ENCODE assay signal across 34 cellular contexts in the genomic region with DNA sequence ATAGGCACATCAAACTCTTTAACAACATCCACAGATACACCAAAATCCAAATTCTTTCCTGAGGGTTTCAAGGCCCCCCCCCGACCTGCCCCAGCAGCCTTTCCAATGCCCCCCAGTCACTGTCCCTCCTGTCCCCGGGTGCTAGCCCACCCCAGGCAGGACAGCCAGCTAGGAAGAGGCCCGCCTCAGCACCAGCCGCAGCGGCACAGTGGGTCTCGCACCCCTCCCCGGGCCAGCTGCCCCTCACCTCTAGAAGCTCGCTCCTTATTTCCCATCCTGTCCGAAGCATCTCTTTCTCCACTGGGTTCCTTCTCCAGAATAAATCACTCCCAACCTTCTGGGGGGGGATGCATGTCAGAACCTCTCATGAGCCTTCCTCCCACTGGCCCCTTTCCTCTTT.
"Had no signal": no experiment of that assay in that cellular context is flagged by ENCODE, and none has a peak within 500 bp of the region (broad histone marks: within the 10 kb centered on the region; RNA-seq: fewer than 3 reads in every experiment).

No MANE protein-coding gene starts in this region.

- H3K4me3 ChIP-seq: ascending aorta, cardiac muscle cell had no signal

- H3K36me3 Mint-ChIP-seq: activated CD4-positive, alpha-beta memory T cell treated with anti-CD3 and anti-CD28 coated beads for 36 hours; activated CD8-positive, alpha-beta memory T cell treated with anti-CD3 and anti-CD28 coated beads, Interleukin-2, amount 10 ng/mL, durations not matched to agents 7 days and 5 days; activated naive CD4-positive, alpha-beta T cell treated with anti-CD3 and anti-CD28 coated beads, Interleukin-2, amount 10 ng/mL, durations not matched to agents 7 days and 5 days; activated naive CD4-positive, alpha-beta T cell treated with anti-CD3 and anti-CD28 coated beads, Interleukin-2, amount 50 U/mL, for 24 hours; activated naive CD8-positive, alpha-beta T cell; activated naive CD8-positive, alpha-beta T cell treated with anti-CD3 and anti-CD28 coated beads, Interleukin-2, amount 10 ng/mL, durations not matched to agents 7 days and 5 days; brain had no signal

- H3K4me1 ChIP-seq: ascending aorta had no signal

- DNase-seq: activated B cell treated with CpG ODN at 0.5 μM for 24 hours; activated CD4-positive, alpha-beta memory T cell treated with anti-CD3 and anti-CD28 coated beads for 36 hours; activated CD4-positive, alpha-beta T cell treated with anti-CD3 and anti-CD28 coated beads for 4 hours; activated CD4-positive, alpha-beta T cell treated with anti-CD3 and anti-CD28 coated beads, Interleukin-2, amount 50 U/mL, for 1 hour; activated CD4-positive, alpha-beta T cell treated with anti-CD3 and anti-CD28 coated beads, Interleukin-2, amount 50 U/mL, for 4 hours; activated CD4-positive, CD25-positive, alpha-beta regulatory T cell treated with anti-CD3 and anti-CD28 coated beads, Interleukin-2, amount 50 U/mL, for 72 hours; activated CD8-positive, alpha-beta memory T cell treated with anti-CD3 and anti-CD28 coated beads for 24 hours; activated CD8-positive, alpha-beta memory T cell treated with anti-CD3 and anti-CD28 coated beads, Interleukin-2, amount 10 ng/mL, durations not matched to agents 7 days and 5 days; activated CD8-positive, alpha-beta memory T cell treated with anti-CD3 and anti-CD28 coated beads, Interleukin-2, amount 50 U/mL, for 48 hours; activated CD8-positive, alpha-beta T cell treated with anti-CD3 and anti-CD28 coated beads, Interleukin-2, amount 10 ng/mL, durations not matched to agents 7 days and 5 days; activated effector memory CD4-positive, alpha-beta T cell treated with Interleukin-2 at 50 U/mL for 16 hours; activated gamma-delta T cell; activated naive CD4-positive, alpha-beta T cell treated with anti-CD3 and anti-CD28 coated beads, Interleukin-2, amount 10 ng/mL, durations not matched to agents 7 days and 5 days; activated naive CD4-positive, alpha-beta T cell treated with Interleukin-2 at 50 U/mL for 16 hours; activated naive CD8-positive, alpha-beta T cell treated with anti-CD3 and anti-CD28 coated beads, Interleukin-2, amount 10 ng/mL, durations not matched to agents 7 days and 5 days; activated naive CD8-positive, alpha-beta T cell treated with anti-CD3 and anti-CD28 coated beads, Interleukin-2, amount 50 U/mL, for 24 hours; activated T-cell treated with anti-CD3 and anti-CD28 coated beads, Interleukin-2, amount 50 U/mL, for 24 hours; activated T-cell treated with anti-CD3 and anti-CD28 coated beads, Interleukin-2, amount 50 U/mL, for 48 hours; amygdala; anterior cingulate cortex; caudate nucleus; cerebellar nuclear complex; T-helper 2 cell; T-helper 9 cell had no signal

- H3K27ac ChIP-seq: ascending aorta, cardiac muscle cell, VCaP had no signal

- ATAC-seq: activated CD8-positive, alpha-beta memory T cell treated with anti-CD3 and anti-CD28 coated beads, Interleukin-2, amount 10 ng/mL, durations not matched to agents 7 days and 5 days; activated CD8-positive, alpha-beta T cell treated with anti-CD3 and anti-CD28 coated beads, Interleukin-2, amount 10 ng/mL, durations not matched to agents 7 days and 5 days; activated naive CD8-positive, alpha-beta T cell treated with anti-CD3 and anti-CD28 coated beads, Interleukin-2, amount 50 U/mL, for 24 hours had no signal

- H3K27ac Mint-ChIP-seq: activated CD4-positive, alpha-beta memory T cell treated with anti-CD3 and anti-CD28 coated beads for 36 hours; activated CD4-positive, alpha-beta T cell treated with anti-CD3 and anti-CD28 coated beads, Interleukin-2, amount 10 ng/mL, durations not matched to agents 24 days and 14 days; activated CD8-positive, alpha-beta memory T cell treated with anti-CD3 and anti-CD28 coated beads, Interleukin-2, amount 10 ng/mL, durations not matched to agents 7 days and 5 days; activated CD8-positive, alpha-beta T cell treated with anti-CD3 and anti-CD28 coated beads, Interleukin-2, amount 10 ng/mL, durations not matched to agents 7 days and 5 days; activated naive CD4-positive, alpha-beta T cell treated with anti-CD3 and anti-CD28 coated beads, Interleukin-2, amount 10 ng/mL, durations not matched to agents 7 days and 5 days; activated naive CD4-positive, alpha-beta T cell treated with anti-CD3 and anti-CD28 coated beads, Interleukin-2, amount 50 U/mL, for 24 hours; activated naive CD8-positive, alpha-beta T cell; activated naive CD8-positive, alpha-beta T cell treated with anti-CD3 and anti-CD28 coated beads, Interleukin-2, amount 10 ng/mL, durations not matched to agents 7 days and 5 days; activated naive CD8-positive, alpha-beta T cell treated with anti-CD3 and anti-CD28 coated beads, Interleukin-2, amount 50 U/mL, for 24 hours; activated T-cell treated with anti-CD3 and anti-CD28 coated beads, Interleukin-2, amount 50 U/mL, for 24 hours; activated T-helper 2 cell treated with anti-CD3 and anti-CD28 coated beads, Interferon-gamma antibody, Interleukin-2, Interleukin-4, amounts not matched to agents 10 μg/mL and 5 μg/mL and 100 μg/mL, durations not matched to agents 14 hours and 24 hours and 36 hours; brain; T-helper 2 cell treated with Interferon-gamma antibody and Interleukin-4, amounts not matched to agents 5 μg/mL and 100 μg/mL, for 36 hours had no signal

- H3K9me3 ChIP-seq: ascending aorta had no signal

- H3K4me3 Mint-ChIP-seq: activated B cell treated with CpG ODN at 0.5 μM for 24 hours; activated CD4-positive, alpha-beta memory T cell treated with anti-CD3 and anti-CD28 coated beads for 36 hours; activated CD4-positive, alpha-beta T cell treated with anti-CD3 and anti-CD28 coated beads, Interleukin-2, amount 10 ng/mL, durations not matched to agents 24 days and 14 days; activated CD8-positive, alpha-beta memory T cell treated with anti-CD3 and anti-CD28 coated beads, Interleukin-2, amount 10 ng/mL, durations not matched to agents 7 days and 5 days; activated CD8-positive, alpha-beta T cell treated with anti-CD3 and anti-CD28 coated beads, Interleukin-2, amount 10 ng/mL, durations not matched to agents 7 days and 5 days; activated naive CD4-positive, alpha-beta T cell treated with anti-CD3 and anti-CD28 coated beads, Interleukin-2, amount 10 ng/mL, durations not matched to agents 7 days and 5 days; activated naive CD4-positive, alpha-beta T cell treated with anti-CD3 and anti-CD28 coated beads, Interleukin-2, amount 50 U/mL, for 24 hours; activated naive CD8-positive, alpha-beta T cell; activated naive CD8-positive, alpha-beta T cell treated with anti-CD3 and anti-CD28 coated beads, Interleukin-2, amount 10 ng/mL, durations not matched to agents 7 days and 5 days; activated naive CD8-positive, alpha-beta T cell treated with anti-CD3 and anti-CD28 coated beads, Interleukin-2, amount 50 U/mL, for 24 hours; activated T-cell treated with anti-CD3 and anti-CD28 coated beads, Interleukin-2, amount 50 U/mL, for 24 hours; brain; central memory CD8-positive, alpha-beta T cell; T-helper 2 cell treated with Interferon-gamma antibody and Interleukin-4, amounts not matched to agents 5 μg/mL and 100 μg/mL, for 36 hours had no signal

- H3K36me3 ChIP-seq: ascending aorta, cardiac muscle cell had no signal

- H3K27me3 Mint-ChIP-seq: activated B cell treated with CpG ODN at 0.5 μM for 24 hours; activated CD4-positive, alpha-beta memory T cell treated with anti-CD3 and anti-CD28 coated beads for 36 hours; activated CD4-positive, alpha-beta T cell treated with anti-CD3 and anti-CD28 coated beads, Interleukin-2, amount 10 ng/mL, durations not matched to agents 24 days and 14 days; activated CD8-positive, alpha-beta memory T cell treated with anti-CD3 and anti-CD28 coated beads, Interleukin-2, amount 10 ng/mL, durations not matched to agents 7 days and 5 days; activated naive CD4-positive, alpha-beta T cell treated with anti-CD3 and anti-CD28 coated beads, Interleukin-2, amount 10 ng/mL, durations not matched to agents 7 days and 5 days; activated naive CD4-positive, alpha-beta T cell treated with anti-CD3 and anti-CD28 coated beads, Interleukin-2, amount 50 U/mL, for 24 hours; activated naive CD8-positive, alpha-beta T cell; activated naive CD8-positive, alpha-beta T cell treated with anti-CD3 and anti-CD28 coated beads, Interleukin-2, amount 50 U/mL, for 24 hours; activated T-cell treated with anti-CD3 and anti-CD28 coated beads, Interleukin-2, amount 50 U/mL, for 24 hours had no signal

- H3K9me3 Mint-ChIP-seq: activated B cell treated with CpG ODN at 0.5 μM for 24 hours; activated CD4-positive, alpha-beta memory T cell treated with anti-CD3 and anti-CD28 coated beads for 36 hours; activated CD4-positive, alpha-beta T cell treated with anti-CD3 and anti-CD28 coated beads, Interleukin-2, amount 10 ng/mL, durations not matched to agents 24 days and 14 days; activated naive CD4-positive, alpha-beta T cell treated with anti-CD3 and anti-CD28 coated beads, Interleukin-2, amount 10 ng/mL, durations not matched to agents 7 days and 5 days; activated naive CD4-positive, alpha-beta T cell treated with anti-CD3 and anti-CD28 coated beads, Interleukin-2, amount 50 U/mL, for 24 hours; activated naive CD8-positive, alpha-beta T cell treated with anti-CD3 and anti-CD28 coated beads, Interleukin-2, amount 10 ng/mL, durations not matched to agents 7 days and 5 days; activated naive CD8-positive, alpha-beta T cell treated with anti-CD3 and anti-CD28 coated beads, Interleukin-2, amount 50 U/mL, for 24 hours; activated T-cell treated with anti-CD3 and anti-CD28 coated beads, Interleukin-2, amount 50 U/mL, for 24 hours; activated T-helper 2 cell treated with anti-CD3 and anti-CD28 coated beads, Interferon-gamma antibody, Interleukin-2, Interleukin-4, amounts not matched to agents 10 μg/mL and 5 μg/mL and 100 μg/mL, durations not matched to agents 14 hours and 24 hours and 36 hours; brain; central memory CD8-positive, alpha-beta T cell; T-helper 2 cell treated with Interferon-gamma antibody and Interleukin-4, amounts not matched to agents 5 μg/mL and 100 μg/mL, for 36 hours had no signal

- H3K27me3 ChIP-seq: ascending aorta, cardiac muscle cell had no signal
